ENCODE assay signal across 8 cellular contexts in genomic region chr14:45083622-45083978, GRCh38. TPM values are rescaled to one million over a fixed set of nuclear protein-coding genes. Genes with fewer than 3 reads are reported as not detected.
DNase-seq lines count a peak whose midpoint lies in the region; ATAC-seq and TF ChIP-seq lines count a peak whose summit lies in the region.

No MANE protein-coding gene starts in this region.

- H3K27me3 ChIP-seq in OCI-LY3 (ENCODE audit: low read depth, low read length): no peaks in the 10 kb centered on the region
- no peaks in the 10 kb centered on the region for H3K27me3 ChIP-seq in esophagus squamous epithelium
- no peaks in the 10 kb centered on the region for H3K27me3 ChIP-seq in gastrocnemius medialis

- H2AFZ ChIP-seq in OCI-LY3 (ENCODE audit: low read depth, low read length): peak overlapping the region; percentile 97

- H3K4me1 ChIP-seq in OCI-LY3 (ENCODE audit: low read length) (peaks cover 27% of the 10 kb centered on the region), esophagus squamous epithelium (peaks cover 8 to 51% (median 36%) of the 10 kb centered on the region in 3 donors), gastrocnemius medialis (peaks cover 30 to 37% of the 10 kb centered on the region in 2 donors)

- H3K9me3 ChIP-seq in OCI-LY3 (ENCODE audit: insufficient read depth, low read length) (no peaks in the 10 kb centered on the region), esophagus squamous epithelium (no peaks in the 10 kb centered on the region), gastrocnemius medialis (no peaks in the 10 kb centered on the region)

- peak overlapping the region; percentile 74 for H3K9ac ChIP-seq in OCI-LY3 (ENCODE audit: low read length)

- 0 to 4% methylated on average over 3 to 6 of the region's 11 CpGs for WGBS in esophagus squamous epithelium, 2 donors

- peak overlapping the region; percentile 86 for H3K4me3 ChIP-seq in OCI-LY3 (ENCODE audit: low read length)
- peak overlapping the region; percentile 58 to 91 (median 76) for H3K4me3 ChIP-seq in esophagus squamous epithelium
- peak overlapping the region; percentile 52 to 93 (median 74) for H3K4me3 ChIP-seq in gastrocnemius medialis

- DNase-seq in esophagus squamous epithelium (lab: John Stamatoyannopoulos, UW): no peak
- no peak for DNase-seq in gastrocnemius medialis
- no peak for DNase-seq in stimulated activated CD4-positive, alpha-beta T cell treated with anti-CD3 and anti-CD28 coated beads, Interleukin-4, amount 100 ng/mL, for 24 hours
- DNase-seq in T-helper 9 cell: no peak

- H3K4me2 ChIP-seq in OCI-LY3 (ENCODE audit: low read length): peak overlapping the region; percentile 81

- no peak for TF ChIP-seq CTCF in OCI-LY3 (IDR thresholded peaks at IDR 0.05; ENCODE audit: low read depth, low read length)
- TF ChIP-seq CTCF in esophagus squamous epithelium (IDR thresholded peaks at IDR 0.05): no peak
- no peak for TF ChIP-seq CTCF in gastrocnemius medialis (IDR thresholded peaks at IDR 0.05 in 4 of 5, conservative IDR thresholded peaks at IDR 0.05 in 1 of 5)

- H3K36me3 ChIP-seq in OCI-LY3 (replicated peaks; ENCODE audit: low read depth, low read length): peaks cover 3% of the 10 kb centered on the region
- H3K36me3 ChIP-seq in esophagus squamous epithelium: no peaks in the 10 kb centered on the region
- H3K36me3 ChIP-seq in gastrocnemius medialis: no peaks in the 10 kb centered on the region

- H3K27ac ChIP-seq in OCI-LY3 (ENCODE audit: low read length): no peak overlapping the region
- peak overlapping the region; percentile 82 to 92 (median 92) for H3K27ac ChIP-seq in esophagus squamous epithelium
- peak overlapping the region; percentile 86 to 95 (median 90) for H3K27ac ChIP-seq in gastrocnemius medialis

- ATAC-seq in GM19455 (IDR thresholded peaks at IDR 0.05; ENCODE audit: unreplicated experiment) (peak; percentile 19), gastrocnemius medialis (no peak), GM18870 (IDR thresholded peaks at IDR 0.05; ENCODE audit: unreplicated experiment) (no peak), HG03097 (IDR thresholded peaks at IDR 0.05; ENCODE audit: low FRiP score, unreplicated experiment) (no peak)

- intact Hi-C loops in esophagus squamous epithelium (cut with DNase I): no loop called here
- intact Hi-C loops in gastrocnemius medialis (cut with DNase I; ENCODE audit: low total_unique reads): no loop called here

- peaks cover 47% of the 10 kb centered on the region for H3K79me2 ChIP-seq in OCI-LY3 (ENCODE audit: low read length)

- H4K20me1 ChIP-seq in OCI-LY3 (ENCODE audit: insufficient read depth, low read length): peaks cover 37% of the 10 kb centered on the region

- TF ChIP-seq POLR2A in esophagus squamous epithelium (IDR thresholded peaks at IDR 0.05) (no peak), gastrocnemius medialis (IDR thresholded peaks at IDR 0.05) (no peak)

- in situ Hi-C loops in gastrocnemius medialis (cut with MboI; ENCODE audit: low sequenced_read_pairs in 4 of 4): loop anchor here in 1 of 4 donors (10.0 kb wide), 1 partner anchor 51 kb away; the partner anchor contains the start of genes FANCM and FKBP3

RNA-seq across cellular contexts. Expression of gene PRPF39, which starts 0.3 kb away (rescaled TPM):
- 10 to 100 TPM in 3 of 4 donors, 1 to 10 TPM in 1; 6.9 to 39.9 (median 19.2) TPM for total RNA-seq in esophagus squamous epithelium
- total RNA-seq in gastrocnemius medialis: 10 to 100 TPM; 11.9 to 22.7 (median 13.7) TPM

RNA-seq across cellular contexts. Expression of gene FKBP3, which starts 50.7 kb away (rescaled TPM):
- total RNA-seq in esophagus squamous epithelium (10 to 100 TPM; 28.8 to 44.9 (median 37.9) TPM), gastrocnemius medialis (100 to 1,000 TPM in 2 of 4 donors, 10 to 100 TPM in 2; 77.5 to 111 (median 94.6) TPM)

RNA-seq across cellular contexts. Expression of gene FANCM, which starts 52.1 kb away (rescaled TPM):
- total RNA-seq in esophagus squamous epithelium: 1 to 10 TPM; 4.4 to 6.8 (median 5.6) TPM
- total RNA-seq in gastrocnemius medialis: 1 to 10 TPM; 2.1 to 3.9 (median 2.9) TPM
